Comparison of ENCODE assay signal across 8 cellular contexts in the genomic region with DNA sequence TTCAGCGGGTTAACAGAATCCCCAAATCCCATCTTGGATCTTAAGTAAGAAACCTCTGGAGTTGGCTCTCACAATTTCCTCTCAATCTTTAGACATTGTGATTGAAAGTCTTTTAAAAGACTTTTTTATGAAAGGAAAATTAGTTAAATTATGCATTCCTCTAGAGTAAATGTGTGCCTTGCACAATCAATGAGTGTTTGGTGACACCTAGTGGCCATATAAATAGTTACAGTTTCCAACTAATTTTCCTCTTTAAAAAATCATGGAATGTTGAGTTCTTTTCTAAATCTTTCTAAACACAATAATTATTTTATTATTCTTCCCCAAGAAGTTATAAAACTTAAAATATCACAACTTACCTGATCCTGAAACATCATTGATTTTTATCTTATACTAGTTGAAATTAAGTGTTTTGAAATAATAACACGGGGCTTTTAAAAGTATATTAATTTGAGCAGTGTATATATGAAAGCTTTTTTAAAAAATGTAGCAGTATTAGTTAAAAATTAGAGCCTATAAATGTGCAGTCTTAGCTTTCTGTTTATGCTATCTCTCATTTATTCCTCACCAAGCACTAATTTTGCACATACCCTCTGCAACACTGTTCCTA.
A peak's percentile ranks its signal among the peaks of the same experiment; 100 is the strongest.
DNase-seq lines count a peak whose midpoint lies in the region; ATAC-seq and TF ChIP-seq lines count a peak whose summit lies in the region.

No MANE protein-coding gene starts in this region.

- H3K36me3 ChIP-seq in HCT116 (ENCODE audit: control insufficient read depth in 1 of 2, insufficient read depth in 2 of 2, low read length in 2 of 2), result no peaks in the 10 kb centered on the region
- H3K36me3 ChIP-seq in testis (ENCODE audit: low read depth, missing control alignments), result no peaks in the 10 kb centered on the region

- H3K36me3 Mint-ChIP-seq in activated naive CD4-positive, alpha-beta T cell treated with anti-CD3 and anti-CD28 coated beads, Interleukin-2, amount 10 ng/mL, durations not matched to agents 7 days and 5 days, result no peaks in the 10 kb centered on the region

- H3K4me1 Mint-ChIP-seq in activated naive CD4-positive, alpha-beta T cell treated with anti-CD3 and anti-CD28 coated beads, Interleukin-2, amount 10 ng/mL, durations not matched to agents 7 days and 5 days, result no peaks in the 10 kb centered on the region

- no peak overlapping the region for H2AFZ ChIP-seq in HCT116 (ENCODE audit: low read depth, low read length, poor library complexity, severe bottlenecking)

- TF ChIP-seq RAD21 in HCT116 (IDR thresholded peaks at IDR 0.05; ENCODE audit: low read depth), result peak; percentile 67

- no peak for ATAC-seq in HCT116
- ATAC-seq in stimulated activated naive CD8-positive, alpha-beta T cell treated with anti-CD3 and anti-CD28 coated beads, Interleukin-15, Interleukin-2, amounts not matched to agents 100 U/mL and 50 U/mL, for 24 hours, result no peak

- DNase-seq in COLO829 (ENCODE audit: low spot score) (peak; percentile 21), HCT116 (ENCODE audit: low read depth, low spot score) (peak; percentile 3), SK-MEL-5 (ENCODE audit: low read depth, low spot score) (peak; percentile 50), fibroblast of villous mesenchyme (ENCODE audit: low read depth) (peak; percentile 37), testis (no peak), D341Med (ENCODE audit: low spot score) (no peak)
- DNase-seq in activated naive CD4-positive, alpha-beta T cell treated with anti-CD3 and anti-CD28 coated beads, Interleukin-2, amount 10 ng/mL, durations not matched to agents 7 days and 5 days, result no peak
- DNase-seq in stimulated activated naive CD8-positive, alpha-beta T cell treated with anti-CD3 and anti-CD28 coated beads, Interleukin-15, Interleukin-2, amounts not matched to agents 100 U/mL and 50 U/mL, for 24 hours, result no peak

- H3K79me2 ChIP-seq in HCT116 (ENCODE audit: insufficient read depth, low read length), result no peaks in the 10 kb centered on the region

- TF ChIP-seq CTCF in HCT116 (IDR thresholded peaks at IDR 0.05 in 2 of 3, conservative IDR thresholded peaks at IDR 0.05 in 1 of 3; ENCODE audit: borderline replicate concordance in 1 of 3, insufficient read depth in 1 of 3, low read depth in 2 of 3, low read length in 2 of 3), result peak; percentile 48 to 77 (median 50); a peak in 4 of 6 replicates
- TF ChIP-seq CTCF in fibroblast of villous mesenchyme (IDR thresholded peaks at IDR 0.05; ENCODE audit: insufficient read depth, low read depth, low read length), result peak; percentile 60
- TF ChIP-seq CTCF in testis (IDR thresholded peaks at IDR 0.05), result peak; percentile 63 to 87 (median 76)

- TF ChIP-seq POLR2A in HCT116 (IDR thresholded peaks at IDR 0.05; ENCODE audit: borderline replicate concordance, extremely low read depth, insufficient read depth, insufficient read length) (no peak), testis (IDR thresholded peaks at IDR 0.05) (no peak)

- BruUV-seq in HCT116 (replicated peaks; lab: Mats Ljungman, UMichigan), result no TSS peak

- H3K4me2 ChIP-seq in HCT116 (ENCODE audit: low read length), result no peak overlapping the region

- in situ Hi-C loops in SK-MEL-5 (cut with HindIII; ENCODE audit: low pct_unique_long_range_greater_than_20kb, low sequenced_read_pairs), result no loop called here

- no peak overlapping the region for H3K27ac Mint-ChIP-seq in activated naive CD4-positive, alpha-beta T cell treated with anti-CD3 and anti-CD28 coated beads, Interleukin-2, amount 10 ng/mL, durations not matched to agents 7 days and 5 days

- no peaks in the 10 kb centered on the region for H3K9me3 Mint-ChIP-seq in activated naive CD4-positive, alpha-beta T cell treated with anti-CD3 and anti-CD28 coated beads, Interleukin-2, amount 10 ng/mL, durations not matched to agents 7 days and 5 days

- no peak overlapping the region for H3K9ac ChIP-seq in HCT116 (ENCODE audit: low read length)

- RAD21 ChIA-PET in HCT116 (lab: Charles Lee; ENCODE audit: low non-redundant PET in 1 of 2, low total read pairs in 2 of 2, uncharacterized antibody in 2 of 2, unreplicated experiment in 2 of 2), result no interaction called here

- peaks cover 4% of the 10 kb centered on the region for H3K27me3 Mint-ChIP-seq in activated naive CD4-positive, alpha-beta T cell treated with anti-CD3 and anti-CD28 coated beads, Interleukin-2, amount 10 ng/mL, durations not matched to agents 7 days and 5 days

- CTCF ChIA-PET in HCT116 (lab: Charles Lee), result interaction anchor here (0.9 to 1.9 kb wide), 2 partner anchors 11 to 28 kb away, joined by 3 to 6 read pairs; no protein-coding TSS in a partner anchor
- CTCF ChIA-PET in activated naive CD4-positive, alpha-beta T cell treated with anti-CD3 and anti-CD28 coated beads, Interleukin-2, amount 10 ng/mL, durations not matched to agents 7 days and 5 days (lab: Charles Lee), result interaction anchor here (0.6 to 5.1 kb wide), 5 partner anchors 10 to 166 kb away, joined by 3 to 24 read pairs (median 4); no protein-coding TSS in a partner anchor

- H3K27ac ChIP-seq in HCT116 (ENCODE audit: low read depth, low read length), result no peak overlapping the region
- no peak overlapping the region for H3K27ac ChIP-seq in testis

- peaks cover 4% of the 10 kb centered on the region; the same call in 1 of the 2 replicates for H3K27me3 ChIP-seq in HCT116 (ENCODE audit: insufficient read depth, low read length)
- no peaks in the 10 kb centered on the region for H3K27me3 ChIP-seq in testis

- H3K4me3 ChIP-seq in HCT116 (replicated peaks in 1 of 2; ENCODE audit: low read depth in 1 of 2, low read length in 2 of 2) (no peak overlapping the region), fibroblast of villous mesenchyme (ENCODE audit: low read depth, low read length) (no peak overlapping the region), testis (no peak overlapping the region)

- H3K9me2 ChIP-seq in HCT116 (ENCODE audit: insufficient read depth), result no peaks in the 10 kb centered on the region

- no peaks in the 10 kb centered on the region for H3K4me1 ChIP-seq in HCT116 (ENCODE audit: control insufficient read depth in 1 of 2, insufficient read depth in 2 of 2, low read length in 2 of 2)
- no peaks in the 10 kb centered on the region for H3K4me1 ChIP-seq in testis

- intact Hi-C loops in HCT116 (cut with micrococcal nuclease), result loop anchor here (1.0 to 5.0 kb wide), 3 partner anchors 166 to 1894 kb away; no protein-coding TSS in a partner anchor
- intact Hi-C loops in testis (cut with DNase I; ENCODE audit: low total_unique reads), result no loop called here

- no peak overlapping the region for H3K4me3 Mint-ChIP-seq in activated naive CD4-positive, alpha-beta T cell treated with anti-CD3 and anti-CD28 coated beads, Interleukin-2, amount 10 ng/mL, durations not matched to agents 7 days and 5 days

- POLR2A ChIA-PET in HCT116 (lab: Charles Lee), result no interaction called here

- no peaks in the 10 kb centered on the region for H3K9me3 ChIP-seq in HCT116 (ENCODE audit: control insufficient read depth in 1 of 2, insufficient read depth in 1 of 2, low read depth in 1 of 2, low read length in 2 of 2)
- H3K9me3 ChIP-seq in testis, result no peaks in the 10 kb centered on the region

- WGBS in testis, 2 donors, result 88 to 91% methylated on average over 2 of the region's 2 CpGs

- H4K20me1 ChIP-seq in HCT116 (ENCODE audit: insufficient read depth), result no peaks in the 10 kb centered on the region

TF ChIP-seq in HCT116, 20 proteins besides CTCF, POLR2A, EP300 and RAD21 (continues in another document):
- no peak for TF ChIP-seq FOSL1 (IDR thresholded peaks at IDR 0.05; ENCODE audit: low read depth)
- TF ChIP-seq, protein P1, sequence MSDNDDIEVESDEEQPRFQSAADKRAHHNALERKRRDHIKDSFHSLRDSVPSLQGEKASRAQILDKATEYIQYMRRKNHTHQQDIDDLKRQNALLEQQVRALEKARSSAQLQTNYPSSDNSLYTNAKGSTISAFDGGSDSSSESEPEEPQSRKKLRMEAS (IDR thresholded peaks at IDR 0.05), result no peak
- TF ChIP-seq ZFX (IDR thresholded peaks at IDR 0.05), result no peak
- no peak for TF ChIP-seq EZH2 (IDR thresholded peaks at IDR 0.05)
- TF ChIP-seq, protein P2, sequence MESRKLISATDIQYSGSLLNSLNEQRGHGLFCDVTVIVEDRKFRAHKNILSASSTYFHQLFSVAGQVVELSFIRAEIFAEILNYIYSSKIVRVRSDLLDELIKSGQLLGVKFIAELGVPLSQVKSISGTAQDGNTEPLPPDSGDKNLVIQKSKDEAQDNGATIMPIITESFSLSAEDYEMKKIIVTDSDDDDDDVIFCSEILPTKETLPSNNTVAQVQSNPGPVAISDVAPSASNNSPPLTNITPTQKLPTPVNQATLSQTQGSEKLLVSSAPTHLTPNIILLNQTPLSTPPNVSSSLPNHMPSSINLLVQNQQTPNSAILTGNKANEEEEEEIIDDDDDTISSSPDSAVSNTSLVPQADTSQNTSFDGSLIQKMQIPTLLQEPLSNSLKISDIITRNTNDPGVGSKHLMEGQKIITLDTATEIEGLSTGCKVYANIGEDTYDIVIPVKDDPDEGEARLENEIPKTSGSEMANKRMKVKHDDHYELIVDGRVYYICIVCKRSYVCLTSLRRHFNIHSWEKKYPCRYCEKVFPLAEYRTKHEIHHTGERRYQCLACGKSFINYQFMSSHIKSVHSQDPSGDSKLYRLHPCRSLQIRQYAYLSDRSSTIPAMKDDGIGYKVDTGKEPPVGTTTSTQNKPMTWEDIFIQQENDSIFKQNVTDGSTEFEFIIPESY (IDR thresholded peaks at IDR 0.05; ENCODE audit: extremely low read depth, insufficient replicate concordance, low read length), result no peak
- no peak for TF ChIP-seq POLR2AphosphoS5 (IDR thresholded peaks at IDR 0.05; ENCODE audit: low read depth, low read length)
- TF ChIP-seq EGR1 (IDR thresholded peaks at IDR 0.05; ENCODE audit: low read depth), result no peak
- no peak for TF ChIP-seq SRF (IDR thresholded peaks at IDR 0.05; ENCODE audit: low read depth)
- no peak for TF ChIP-seq YY1 (IDR thresholded peaks at IDR 0.05; ENCODE audit: extremely low read depth, insufficient replicate concordance, low read depth, low read length)
- no peak for TF ChIP-seq CBX3 (IDR thresholded peaks at IDR 0.05; ENCODE audit: low read depth)

Comparison
In these comparisons a context has a peak if more than half of its experiments do, and no peak if none do; other contexts are left out.
1. DNase-seq: peak in COLO829 (single experiment), HCT116 (single experiment), SK-MEL-5 (single experiment) and fibroblast of villous mesenchyme (single experiment); none in testis (single experiment), activated naive CD4-positive, alpha-beta T cell treated with anti-CD3 and anti-CD28 coated beads, Interleukin-2, amount 10 ng/mL, durations not matched to agents 7 days and 5 days (single experiment), D341Med (single experiment) and stimulated activated naive CD8-positive, alpha-beta T cell treated with anti-CD3 and anti-CD28 coated beads, Interleukin-15, Interleukin-2, amounts not matched to agents 100 U/mL and 50 U/mL, for 24 hours (single experiment).
2. Peak in every context shown above with its lines, with median percentiles within 50 percentile points of each other: CTCF ChIP-seq.